Comparison of ENCODE assay signal across 2 cellular contexts in the genomic region with DNA sequence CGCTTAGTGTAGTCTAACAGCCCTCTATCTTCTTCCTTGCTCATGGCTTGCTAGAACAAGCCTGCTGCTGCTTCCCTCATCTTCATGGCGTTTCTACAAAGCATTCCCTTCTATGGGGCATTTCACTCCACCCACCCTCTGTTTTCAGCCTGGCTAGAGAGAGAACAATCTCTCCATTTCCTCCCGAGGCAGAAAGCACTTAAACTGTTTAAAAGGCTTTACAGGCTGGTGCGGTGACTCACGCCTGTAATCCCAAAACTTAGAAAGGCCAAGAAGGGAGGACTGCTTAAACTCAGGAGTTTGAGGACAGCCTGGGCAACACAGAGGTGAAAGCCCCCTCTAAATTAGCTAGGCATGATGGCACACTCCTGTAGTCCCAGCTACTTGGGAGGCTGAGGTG.
A peak's percentile ranks its signal among the peaks of the same experiment; 100 is the strongest.
TF ChIP-seq lines count a peak whose summit lies in the region.

No MANE protein-coding gene starts in this region.

TF ChIP-seq in K562, 482 proteins besides CTCF, POLR2A, EP300 and RAD21:
- peak; percentile 44; the same call in 1 of the 2 replicates for TF ChIP-seq POLR2AphosphoS5 (IDR thresholded peaks at IDR 0.05; ENCODE audit: control insufficient read depth, insufficient read depth, low read depth, low read length)
- TF ChIP-seq ZNF75A (CRISPR knock-in tag; IDR thresholded peaks at IDR 0.05): no peak
- TF ChIP-seq, protein P1, sequence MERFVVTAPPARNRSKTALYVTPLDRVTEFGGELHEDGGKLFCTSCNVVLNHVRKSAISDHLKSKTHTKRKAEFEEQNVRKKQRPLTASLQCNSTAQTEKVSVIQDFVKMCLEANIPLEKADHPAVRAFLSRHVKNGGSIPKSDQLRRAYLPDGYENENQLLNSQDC (CRISPR knock-in tag; IDR thresholded peaks at IDR 0.05): no peak
- TF ChIP-seq, protein P2, sequence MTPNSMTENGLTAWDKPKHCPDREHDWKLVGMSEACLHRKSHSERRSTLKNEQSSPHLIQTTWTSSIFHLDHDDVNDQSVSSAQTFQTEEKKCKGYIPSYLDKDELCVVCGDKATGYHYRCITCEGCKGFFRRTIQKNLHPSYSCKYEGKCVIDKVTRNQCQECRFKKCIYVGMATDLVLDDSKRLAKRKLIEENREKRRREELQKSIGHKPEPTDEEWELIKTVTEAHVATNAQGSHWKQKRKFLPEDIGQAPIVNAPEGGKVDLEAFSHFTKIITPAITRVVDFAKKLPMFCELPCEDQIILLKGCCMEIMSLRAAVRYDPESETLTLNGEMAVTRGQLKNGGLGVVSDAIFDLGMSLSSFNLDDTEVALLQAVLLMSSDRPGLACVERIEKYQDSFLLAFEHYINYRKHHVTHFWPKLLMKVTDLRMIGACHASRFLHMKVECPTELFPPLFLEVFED (CRISPR knock-in tag; conservative IDR thresholded peaks at IDR 0.05): no peak
- peak; percentile 40 for TF ChIP-seq SUPT5H (IDR thresholded peaks at IDR 0.05)
- TF ChIP-seq ILF3 (IDR thresholded peaks at IDR 0.05; ENCODE audit: borderline replicate concordance): no peak

TF ChIP-seq in SK-N-SH, 30 proteins besides CTCF, POLR2A, EP300 and RAD21:
- no peak for TF ChIP-seq CHD2 (IDR thresholded peaks at IDR 0.05; ENCODE audit: low read length, partially characterized antibody)
- no peak for TF ChIP-seq NRF1 (IDR thresholded peaks at IDR 0.05; ENCODE audit: low read depth, low read length)
- TF ChIP-seq SMC3 (IDR thresholded peaks at IDR 0.05; ENCODE audit: low read depth, low read length): no peak
